Comparison of ENCODE assay signal across 17 cellular contexts in the genomic region with DNA sequence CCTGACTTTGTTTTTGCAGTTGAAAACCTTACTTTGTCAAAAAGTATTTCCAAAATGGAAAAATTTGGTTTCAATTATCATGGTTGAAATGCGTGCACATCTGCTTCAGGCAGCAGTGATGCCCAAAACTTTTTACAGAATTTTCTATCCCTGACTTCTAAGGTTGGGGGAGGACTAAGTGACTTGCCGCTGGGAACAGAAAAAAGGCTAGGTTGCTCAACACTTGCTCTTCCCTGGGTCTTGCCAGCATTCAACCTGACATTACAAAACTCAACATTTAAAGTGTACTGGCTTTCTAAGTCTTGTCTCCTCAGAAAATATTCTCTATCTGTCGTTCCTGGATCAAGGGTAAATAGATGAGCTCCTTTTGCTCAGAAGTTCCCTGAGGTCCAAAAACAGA.
"Had no signal": no experiment of that assay in that cellular context is flagged by ENCODE, and none has a peak within 500 bp of the region (broad histone marks: within the 10 kb centered on the region; RNA-seq: fewer than 3 reads in every experiment).

No MANE protein-coding gene starts in this region.

- H3K4me3 ChIP-seq: colonic mucosa, gastroesophageal sphincter, heart right ventricle had no signal

- H3K27me3 ChIP-seq: colonic mucosa, gastroesophageal sphincter, heart right ventricle had no signal

- H3K27ac ChIP-seq: colonic mucosa, gastroesophageal sphincter, heart right ventricle, VCaP had no signal

- H3K9me3 ChIP-seq: colonic mucosa, gastroesophageal sphincter, heart right ventricle had no signal

- DNase-seq: activated CD4-positive, alpha-beta memory T cell treated with anti-CD3 and anti-CD28 coated beads for 36 hours; activated CD8-positive, alpha-beta memory T cell treated with anti-CD3 and anti-CD28 coated beads, Interleukin-2, amount 10 ng/mL, durations not matched to agents 7 days and 5 days; activated naive CD4-positive, alpha-beta T cell treated with anti-CD3 and anti-CD28 coated beads, Interleukin-2, amount 50 U/mL, for 16 hours; activated T-cell treated with anti-CD3 and anti-CD28 coated beads, Interleukin-2, amount 50 U/mL, for 24 hours; amniotic stem cell; central memory CD4-positive, alpha-beta T cell; colonic mucosa; heart right ventricle; left colon; mammary epithelial cell; small intestine; stimulated activated CD4-positive, alpha-beta T cell treated with anti-CD3 and anti-CD28 coated beads, Interleukin-4, amount 100 ng/mL, for 24 hours; stimulated activated naive CD4-positive, alpha-beta T cell treated with Interleukin-2 at 50 U/mL for 16 hours; trophoblast cell had no signal

- ATAC-seq: activated CD8-positive, alpha-beta memory T cell treated with anti-CD3 and anti-CD28 coated beads, Interleukin-2, amount 10 ng/mL, durations not matched to agents 7 days and 5 days; gastroesophageal sphincter; heart right ventricle; left colon; natural killer cell treated with Interleukin-12 subunit alpha and Interleukin-12 subunit beta and Interleukin-15 and Interleukin-18, amount 100 ng/mL, for 72 hours had no signal

- H3K4me1 ChIP-seq: colonic mucosa had no signal

- H3K36me3 ChIP-seq: colonic mucosa, gastroesophageal sphincter, heart right ventricle had no signal
